28 cellular contexts compared by ENCODE assay signal in the genomic region with DNA sequence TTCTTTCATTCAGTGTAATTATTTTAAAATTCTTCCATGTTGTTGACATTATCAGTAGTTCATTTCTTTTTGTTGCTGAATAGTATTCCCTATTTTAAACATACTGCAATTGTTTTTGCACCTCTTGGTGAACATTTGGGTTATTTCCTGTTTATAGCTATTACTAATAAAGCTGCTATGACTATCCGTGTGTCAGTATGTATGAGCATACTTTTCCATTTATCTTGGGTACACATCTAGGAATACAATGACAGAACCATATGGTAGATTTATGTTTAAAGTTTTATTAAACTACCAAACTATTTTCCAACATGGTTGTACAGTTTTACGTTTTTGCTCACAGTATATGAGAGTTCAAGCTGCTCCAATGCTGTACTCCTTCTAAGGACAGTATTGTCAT. TPM values are rescaled to one million over a fixed set of nuclear protein-coding genes. Genes with fewer than 3 reads are reported as not detected.
"Had no signal": no experiment of that assay in that cellular context is flagged by ENCODE, and none has a peak within 500 bp of the region (broad histone marks: within the 10 kb centered on the region; RNA-seq: fewer than 3 reads in every experiment).

No MANE protein-coding gene starts in this region.

- H3K4me3 Mint-ChIP-seq: activated CD8-positive, alpha-beta T cell treated with anti-CD3 and anti-CD28 coated beads for 36 hours; activated naive CD4-positive, alpha-beta T cell treated with anti-CD3 and anti-CD28 coated beads, Interleukin-2, amount 50 U/mL, for 24 hours; T-helper 17 cell had no signal

- H3K36me3 Mint-ChIP-seq: activated naive CD4-positive, alpha-beta T cell treated with anti-CD3 and anti-CD28 coated beads, Interleukin-2, amount 50 U/mL, for 24 hours had no signal

- DNase-seq: activated CD4-positive, alpha-beta T cell treated with anti-CD3 and anti-CD28 coated beads for 4 hours; activated CD8-positive, alpha-beta memory T cell treated with anti-CD3 and anti-CD28 coated beads, Interleukin-2, amount 50 U/mL, for 48 hours; activated CD8-positive, alpha-beta T cell treated with anti-CD3 and anti-CD28 coated beads for 36 hours; activated naive CD4-positive, alpha-beta T cell; activated T-cell treated with anti-CD3 and anti-CD28 coated beads, Interleukin-2, amount 50 U/mL, for 1 hour; aorta; body of pancreas; Karpas-422; MM.1S; NCI-H1105; NCI-H1436; NCI-H1694 treated with DMSO at 0.1 percent for 48 hours; NCI-H2029 treated with DMSO at 0.1 percent for 48 hours; NCI-H345; NCI-H510A; NCI-H526 treated with DMSO at 0.1 percent for 48 hours; NCI-H82; OCI-M1; SHP77; T-helper 17 cell; T1000; WERI-Rb-1 had no signal

- H3K27me3 Mint-ChIP-seq: activated CD8-positive, alpha-beta T cell treated with anti-CD3 and anti-CD28 coated beads for 36 hours; activated naive CD4-positive, alpha-beta T cell treated with anti-CD3 and anti-CD28 coated beads, Interleukin-2, amount 50 U/mL, for 24 hours; T-helper 17 cell had no signal

- H3K9me3 ChIP-seq: body of pancreas, SJSA1 had no signal

- FAIRE-seq: TTC549 had no signal

- H3K36me3 ChIP-seq: cardiac muscle cell, SJSA1, WERI-Rb-1 had no signal

- H3K4me3 ChIP-seq: body of pancreas, cardiac muscle cell, SJSA1 had no signal

- H3K27ac Mint-ChIP-seq: activated CD8-positive, alpha-beta T cell treated with anti-CD3 and anti-CD28 coated beads for 36 hours; activated naive CD4-positive, alpha-beta T cell treated with anti-CD3 and anti-CD28 coated beads, Interleukin-2, amount 50 U/mL, for 24 hours; T-helper 17 cell had no signal

- H3K27me3 ChIP-seq: body of pancreas, cardiac muscle cell, SJSA1 had no signal

- H3K27ac ChIP-seq: body of pancreas, cardiac muscle cell, RWPE1, SJSA1, WERI-Rb-1 had no signal

- H3K4me1 Mint-ChIP-seq: activated naive CD4-positive, alpha-beta T cell treated with anti-CD3 and anti-CD28 coated beads, Interleukin-2, amount 50 U/mL, for 24 hours; T-helper 17 cell had no signal

- ATAC-seq: activated CD8-positive, alpha-beta T cell treated with anti-CD3 and anti-CD28 coated beads for 36 hours; body of pancreas; Panc1; T-helper 17 cell had no signal

- H3K9me3 Mint-ChIP-seq: activated CD8-positive, alpha-beta T cell treated with anti-CD3 and anti-CD28 coated beads for 36 hours; activated naive CD4-positive, alpha-beta T cell treated with anti-CD3 and anti-CD28 coated beads, Interleukin-2, amount 50 U/mL, for 24 hours had no signal

RNA-seq across cellular contexts. Expression of a gene that starts 22.0 kb away (rescaled TPM):
- total RNA-seq: activated CD8-positive, alpha-beta T cell treated with anti-CD3 and anti-CD28 coated beads for 36 hours; T-helper 17 cell had no signal
